Comparison of ENCODE assay signal across 15 cellular contexts in the genomic region with DNA sequence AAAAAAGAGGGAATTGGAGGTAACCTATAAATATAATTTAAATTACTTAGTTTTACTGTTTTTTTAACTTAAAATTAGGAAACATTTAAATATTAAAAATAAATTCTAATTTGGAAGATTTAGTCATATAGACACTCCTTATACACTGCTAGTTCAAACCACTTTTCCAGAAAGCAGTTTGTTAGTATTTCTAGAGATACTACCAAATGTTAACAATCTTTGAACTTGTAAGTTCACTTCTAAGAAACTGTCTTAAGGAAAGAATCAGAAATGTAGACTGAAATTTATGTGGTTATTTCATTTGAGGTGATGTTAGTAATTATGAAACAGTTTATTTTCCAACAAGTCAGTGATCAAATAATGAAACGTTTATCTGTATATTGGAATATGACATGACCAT. TPM values are rescaled to one million over a fixed set of nuclear protein-coding genes. Genes with fewer than 3 reads are reported as not detected.
DNase-seq lines count a peak whose midpoint lies in the region; ATAC-seq, FAIRE-seq and TF ChIP-seq lines count a peak whose summit lies in the region.
"Had no signal": no experiment of that assay in that cellular context is flagged by ENCODE, and none has a peak within 500 bp of the region (broad histone marks: within the 10 kb centered on the region; RNA-seq: fewer than 3 reads in every experiment).

No MANE protein-coding gene starts in this region.

- no peak overlapping the region for H3K9ac ChIP-seq in K562 (ENCODE audit: insufficient read depth in 1 of 2, low read depth in 2 of 2, low read length in 2 of 2)
- H3K9ac ChIP-seq: BLaER1 treated with 17β-estradiol and CSF1 and Interleukin-3, amounts not matched to agents 10 nM and 100 nM had no signal

- H3K4me2 ChIP-seq in K562 (ENCODE audit: insufficient read depth, low read length): no peak overlapping the region
- H3K4me2 ChIP-seq: BLaER1 treated with 17β-estradiol and CSF1 and Interleukin-3, amounts not matched to agents 10 nM and 100 nM had no signal

- DNase-seq in activated CD4-positive, alpha-beta T cell treated with anti-CD3 and anti-CD28 coated beads for 36 hours: no peak
- DNase-seq in activated CD4-positive, alpha-beta T cell treated with anti-CD3 and anti-CD28 coated beads for 48 hours: no peak
- DNase-seq in activated T-cell treated with anti-CD3 and anti-CD28 coated beads, Interleukin-2, amount 50 U/mL, for 72 hours: no peak
- DNase-seq in activated T-cell treated with anti-CD3 and anti-CD28 coated beads, Interleukin-2, amount 50 U/mL, for 1 hour: no peak
- DNase-seq in K562 (ENCODE audit: extremely low read depth in 1 of 4, low spot score in 3 of 4) (no peak), DMS 273 treated with DMSO at 0.1 percent for 48 hours (lab: John Stamatoyannopoulos, UW) (no peak), NCI-H1694 treated with DMSO at 0.1 percent for 48 hours (lab: John Stamatoyannopoulos, UW) (no peak)
- DNase-seq in stimulated activated naive CD8-positive, alpha-beta T cell treated with anti-CD3 and anti-CD28 coated beads, Interleukin-15, amount 100 ng/mL, for 72 hours: no peak
- DNase-seq: 8988T, ACHN, GOT3 had no signal

- H3K4me1 ChIP-seq in K562 (replicated peaks in 1 of 2; ENCODE audit: control insufficient read depth in 2 of 2, insufficient read depth in 2 of 2, low read length in 2 of 2): peaks cover 0 to 6% of the 10 kb centered on the region in 2 experiments; a peak in 2 of 5 replicates

- no TSS peak for BruUV-seq in K562 (replicated peaks; lab: Mats Ljungman, UMichigan)

- H3K36me3 Mint-ChIP-seq in activated CD4-positive, alpha-beta T cell treated with anti-CD3 and anti-CD28 coated beads for 36 hours (ENCODE audit: low read depth): peaks cover 23% of the 10 kb centered on the region
- peaks cover 5 to 12% of the 10 kb centered on the region in 2 donors for H3K36me3 Mint-ChIP-seq in activated T-cell treated with anti-CD3 and anti-CD28 coated beads, Interleukin-2, amount 50 U/mL, for 72 hours (ENCODE audit: insufficient read depth in 2 of 2)

- no peaks in the 10 kb centered on the region for H3K27me3 ChIP-seq in K562 (ENCODE audit: control insufficient read depth in 2 of 2, insufficient read depth in 2 of 2, low read length in 2 of 2)
- H3K27me3 ChIP-seq: BLaER1 treated with 17β-estradiol and CSF1 and Interleukin-3, amounts not matched to agents 10 nM and 100 nM had no signal

- FAIRE-seq in K562 (lab: Jason Lieb, UNC): peak; percentile 23
- FAIRE-seq: GM12878 had no signal

- no peak for TF ChIP-seq POLR2A in K562 (conservative IDR thresholded peaks at IDR 0.05)

- peak; percentile 73 for ATAC-seq in activated CD4-positive, alpha-beta T cell treated with anti-CD3 and anti-CD28 coated beads for 36 hours
- ATAC-seq in activated T-cell treated with anti-CD3 and anti-CD28 coated beads, Interleukin-2, amount 50 U/mL, for 72 hours (replicated peaks in 1 of 2): peak in 1 of 2 donors; percentile 27
- ATAC-seq in K562: no peak
- peak; percentile 52 for ATAC-seq in stimulated activated naive CD8-positive, alpha-beta T cell treated with anti-CD3 and anti-CD28 coated beads, Interleukin-15, amount 100 ng/mL, for 72 hours
- ATAC-seq: GM12878 had no signal

- TF ChIP-seq RAD21 in K562 (CRISPR knock-in tag; conservative IDR thresholded peaks at IDR 0.05 in 1 of 2, IDR thresholded peaks at IDR 0.05 in 1 of 2): no peak

- no peak for TF ChIP-seq EP300 in K562 (IDR thresholded peaks at IDR 0.05; ENCODE audit: low read length)

- H3K9me3 Mint-ChIP-seq in activated CD4-positive, alpha-beta T cell treated with anti-CD3 and anti-CD28 coated beads for 36 hours (ENCODE audit: low read depth): peaks cover 4% of the 10 kb centered on the region
- peaks cover 1 to 2% of the 10 kb centered on the region in 2 donors for H3K9me3 Mint-ChIP-seq in activated T-cell treated with anti-CD3 and anti-CD28 coated beads, Interleukin-2, amount 50 U/mL, for 72 hours
- no peaks in the 10 kb centered on the region for H3K9me3 Mint-ChIP-seq in stimulated activated naive CD8-positive, alpha-beta T cell treated with anti-CD3 and anti-CD28 coated beads, Interleukin-15, amount 100 ng/mL, for 72 hours

- CTCF ChIA-PET in activated CD4-positive, alpha-beta T cell treated with anti-CD3 and anti-CD28 coated beads for 36 hours (lab: Charles Lee): interaction anchor here (1.3 kb wide), 1 partner anchor 14 kb away, joined by 3 read pairs; no protein-coding TSS in a partner anchor
- CTCF ChIA-PET in K562 (lab: Yijun Ruan, JAX; ENCODE audit: low intra/inter-chr PET ratio): no interaction called here

- H3K27ac ChIP-seq in K562 (ENCODE audit: extremely low read depth, low read depth, low read length): no peak overlapping the region
- H3K27ac ChIP-seq: BLaER1 treated with 17β-estradiol and CSF1 and Interleukin-3, amounts not matched to agents 10 nM and 100 nM had no signal

- H4K20me1 ChIP-seq in K562 (replicated peaks; ENCODE audit: control insufficient read depth, insufficient read depth, low read length): peaks cover 8% of the 10 kb centered on the region; the same call in 1 of the 2 replicates

- in situ Hi-C loops in K562 (cut with MboI): no loop called here

- intact Hi-C loops in activated CD4-positive, alpha-beta T cell treated with anti-CD3 and anti-CD28 coated beads for 36 hours (cut with DNase I, micrococcal nuclease): no loop called here
- intact Hi-C loops in K562 (cut with micrococcal nuclease): no loop called here

- TF ChIP-seq CTCF in K562 (IDR thresholded peaks at IDR 0.05 in 2 of 3, conservative IDR thresholded peaks at IDR 0.05 in 1 of 3; ENCODE audit: insufficient read depth in 2 of 3, low read depth in 1 of 3, low read length in 3 of 3): no peak

- H3K27ac Mint-ChIP-seq in activated CD4-positive, alpha-beta T cell treated with anti-CD3 and anti-CD28 coated beads for 36 hours: no peak overlapping the region
- peak overlapping the region; percentile 70 for H3K27ac Mint-ChIP-seq in activated T-cell treated with anti-CD3 and anti-CD28 coated beads, Interleukin-2, amount 50 U/mL, for 72 hours
- H3K27ac Mint-ChIP-seq in stimulated activated naive CD8-positive, alpha-beta T cell treated with anti-CD3 and anti-CD28 coated beads, Interleukin-15, amount 100 ng/mL, for 72 hours: no peak overlapping the region

- 50% methylated on average over 1 of the region's 1 CpG for WGBS in K562 (ENCODE audit: insufficient coverage, low coverage, missing lambda C conversion rate)

- no peak overlapping the region for H2AFZ ChIP-seq in K562 (ENCODE audit: low read depth, low read length)

- H3K27me3 Mint-ChIP-seq in activated CD4-positive, alpha-beta T cell treated with anti-CD3 and anti-CD28 coated beads for 36 hours: no peaks in the 10 kb centered on the region
- H3K27me3 Mint-ChIP-seq in activated T-cell treated with anti-CD3 and anti-CD28 coated beads, Interleukin-2, amount 50 U/mL, for 72 hours (ENCODE audit: low read depth): no peaks in the 10 kb centered on the region
- H3K27me3 Mint-ChIP-seq in stimulated activated naive CD8-positive, alpha-beta T cell treated with anti-CD3 and anti-CD28 coated beads, Interleukin-15, amount 100 ng/mL, for 72 hours: no peaks in the 10 kb centered on the region
- H3K27me3 Mint-ChIP-seq: CD4-positive, CD25-positive, alpha-beta regulatory T cell had no signal

- no peaks in the 10 kb centered on the region for H3K9me1 ChIP-seq in K562 (ENCODE audit: control insufficient read depth, insufficient read depth, low read length)

- POLR2A ChIA-PET in activated CD4-positive, alpha-beta T cell treated with anti-CD3 and anti-CD28 coated beads for 36 hours (lab: Charles Lee): no interaction called here
- POLR2A ChIA-PET in K562 (lab: Yijun Ruan, JAX): interaction anchor here (1.3 kb wide), 1 partner anchor 20 kb away, joined by 4 read pairs; no protein-coding TSS in a partner anchor

- H3K4me3 ChIP-seq in K562: no peak overlapping the region
- H3K4me3 ChIP-seq: BLaER1 treated with 17β-estradiol and CSF1 and Interleukin-3, amounts not matched to agents 10 nM and 100 nM; GM12878; HAP-1 had no signal

- peaks cover 85% of the 10 kb centered on the region for H3K79me2 ChIP-seq in K562 (ENCODE audit: control insufficient read depth, insufficient read depth, low read length)

- no peaks in the 10 kb centered on the region for H3K9me3 ChIP-seq in K562 (replicated peaks; ENCODE audit: control insufficient read depth, insufficient read depth, low read depth, low read length)
- H3K9me3 ChIP-seq: HAP-1 had no signal

- H3K4me1 Mint-ChIP-seq in activated CD4-positive, alpha-beta T cell treated with anti-CD3 and anti-CD28 coated beads for 36 hours: peaks cover 44% of the 10 kb centered on the region
- peaks cover 37% of the 10 kb centered on the region for H3K4me1 Mint-ChIP-seq in activated T-cell treated with anti-CD3 and anti-CD28 coated beads, Interleukin-2, amount 50 U/mL, for 72 hours (ENCODE audit: low read depth)
- peaks cover 61% of the 10 kb centered on the region for H3K4me1 Mint-ChIP-seq in stimulated activated naive CD8-positive, alpha-beta T cell treated with anti-CD3 and anti-CD28 coated beads, Interleukin-15, amount 100 ng/mL, for 72 hours

- H3K36me3 ChIP-seq in K562 (ENCODE audit: control insufficient read depth, insufficient read depth, low read length): peaks cover 18% of the 10 kb centered on the region; the same call in 2 of the 3 replicates

- no peak overlapping the region for H3K4me3 Mint-ChIP-seq in activated CD4-positive, alpha-beta T cell treated with anti-CD3 and anti-CD28 coated beads for 36 hours
- no peak overlapping the region for H3K4me3 Mint-ChIP-seq in activated T-cell treated with anti-CD3 and anti-CD28 coated beads, Interleukin-2, amount 50 U/mL, for 72 hours
- peak overlapping the region; percentile 49 to 50 for H3K4me3 Mint-ChIP-seq in stimulated activated naive CD8-positive, alpha-beta T cell treated with anti-CD3 and anti-CD28 coated beads, Interleukin-15, amount 100 ng/mL, for 72 hours
- H3K4me3 Mint-ChIP-seq: CD4-positive, CD25-positive, alpha-beta regulatory T cell had no signal

RNA-seq across cellular contexts. Expression of gene CTDSPL2, which starts 22.7 kb away (rescaled TPM):
- total RNA-seq in activated CD4-positive, alpha-beta T cell treated with anti-CD3 and anti-CD28 coated beads for 36 hours: 100 to 1,000 TPM in 1 of 2 experiments, 10 to 100 TPM in 1; 80.7 to 107 TPM
- 10 to 100 TPM; 58.7 to 61.2 TPM for total RNA-seq in activated T-cell treated with anti-CD3 and anti-CD28 coated beads, Interleukin-2, amount 50 U/mL, for 72 hours
- 146 and 232 TPM in 2 replicates for total RNA-seq in K562 (2011; cell fraction: chromatin; rRNA removed; ENCODE audit: low replicate concordance)
- total RNA-seq in K562 (2011; cell fraction: nucleolus; rRNA removed): 94.1 and 123 TPM in 2 replicates
- 140 and 190 TPM in 2 replicates for total RNA-seq in K562 (2011; cell fraction: nucleoplasm; rRNA removed)
- 79.0 and 102 TPM in 2 replicates for total RNA-seq in K562 (2014; rRNA removed)
- total RNA-seq in K562 (2014; rRNA removed; fragmentation: Illumina TruSeq; extraction: Trizol): 59.5 and 74.6 TPM in 2 replicates
- 71.1 and 74.9 TPM in 2 replicates for total RNA-seq in K562 (2015; rRNA removed; fragmentation: Illumina TruSeq; extraction: Trizol)
- total RNA-seq in K562 (2021): 53.1 and 55.3 TPM in 2 replicates
- polyA plus RNA-seq in K562 (2011; rRNA removed): 45.5 and 67.1 TPM in 2 replicates
- polyA plus RNA-seq in K562 (2011; cell fraction: cytosol; rRNA removed): 13.5 and 17.9 TPM in 2 replicates
- polyA plus RNA-seq in K562 (2011; cell fraction: nucleus; rRNA removed): 77.5 and 80.3 TPM in 2 replicates
- 31.4 and 52.7 TPM in 2 replicates for polyA plus RNA-seq in K562 (2012)
- polyA plus RNA-seq in K562 (2014; fragmentation: Illumina TruSeq; extraction: Trizol): 50.1 and 51.6 TPM in 2 replicates
- 10 to 100 TPM; 16.8 to 36.0 TPM for polyA plus RNA-seq in K562 (2014; fragmentation: Nextera tagmentation; extraction: Ambion mirVana)
- 19.9 and 21.0 TPM in 2 replicates for polyA plus RNA-seq in K562 (2014; rRNA removed)
- 221 and 262 TPM in 2 replicates for polyA minus RNA-seq in K562 (2011; rRNA and poly(A)+ RNA removed)
- polyA minus RNA-seq in K562 (2011; cell fraction: cytosol; rRNA and poly(A)+ RNA removed): 58.0 and 66.3 TPM in 2 replicates
- polyA minus RNA-seq in K562 (2011; cell fraction: nucleus; rRNA and poly(A)+ RNA removed): 89.9 and 134 TPM in 2 replicates

Comparison
In these comparisons a context has a peak if more than half of its experiments do, and no peak if none do; other contexts are left out.
1. H3K4me3 Mint-ChIP-seq: peak in stimulated activated naive CD8-positive, alpha-beta T cell treated with anti-CD3 and anti-CD28 coated beads, Interleukin-15, amount 100 ng/mL, for 72 hours (2 of 2); none in activated CD4-positive, alpha-beta T cell treated with anti-CD3 and anti-CD28 coated beads for 36 hours (single experiment) and activated T-cell treated with anti-CD3 and anti-CD28 coated beads, Interleukin-2, amount 50 U/mL, for 72 hours (0 of 2).